Comparison of ENCODE assay signal across 8 cellular contexts in the genomic region with DNA sequence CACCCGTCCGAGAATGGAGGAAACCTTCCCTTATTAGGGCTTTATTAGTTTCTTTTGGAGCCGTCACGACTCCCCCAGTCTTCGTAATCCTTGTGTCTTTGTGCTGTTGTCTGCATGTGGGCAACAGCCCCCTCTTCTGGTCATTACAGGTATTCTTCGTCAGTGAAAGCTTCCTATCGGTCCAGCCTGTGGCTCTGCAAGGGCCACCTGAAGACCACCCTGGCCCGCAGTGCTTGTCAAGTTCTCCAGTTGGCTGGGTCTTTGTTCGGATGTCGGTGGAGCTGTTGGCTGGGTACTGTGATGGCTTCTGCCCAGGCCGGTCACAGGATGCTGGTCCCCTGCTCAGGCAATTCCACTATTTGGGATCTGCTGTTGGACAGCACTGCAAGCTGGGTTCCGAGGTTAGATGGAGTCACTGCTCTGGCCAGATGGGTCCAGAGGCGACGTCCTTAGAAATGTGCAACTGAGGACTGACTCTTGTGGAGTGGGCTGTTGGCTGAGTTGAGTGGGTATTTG. TPM values are rescaled to one million over a fixed set of nuclear protein-coding genes. Genes with fewer than 3 reads are reported as not detected.
A peak's percentile ranks its signal among the peaks of the same experiment; 100 is the strongest.
DNase-seq lines count a peak whose midpoint lies in the region; ATAC-seq and TF ChIP-seq lines count a peak whose summit lies in the region.

No MANE protein-coding gene starts in this region.

- intact Hi-C loops in left ventricle myocardium inferior (cut with micrococcal nuclease) (no loop called here), posterior vena cava (cut with DNase I) (loop anchor here in 1 of 2 donors (5.0 kb wide), 1 partner anchor 314 kb away; a partner anchor contains a TSS)

- H3K27ac ChIP-seq in DND-41 (ENCODE audit: low read length) = no peak overlapping the region
- H3K27ac ChIP-seq in RWPE1 = no peak overlapping the region
- H3K27ac ChIP-seq in left ventricle myocardium inferior (replicated peaks) = no peak overlapping the region

- no peaks in the 10 kb centered on the region for H3K79me2 ChIP-seq in DND-41 (ENCODE audit: insufficient read depth, low read length)

- ATAC-seq in DND-41 (ENCODE audit: insufficient read depth, low read depth) (peak; percentile 67), HG03520 (IDR thresholded peaks at IDR 0.05; ENCODE audit: unreplicated experiment) (peak; percentile 53), HG03108 (IDR thresholded peaks at IDR 0.05; ENCODE audit: unreplicated experiment) (no peak)

- DNase-seq in DND-41 = peak; percentile 45
- peak; percentile 44 for DNase-seq in RWPE1 (ENCODE audit: low spot score)
- peak in 39 of 56 donors; percentile 2 to 71 (median 27) for DNase-seq in amygdala (lab: John Stamatoyannopoulos, UW)
- DNase-seq in left ventricle myocardium inferior = no peak
- peak; percentile 36 for DNase-seq in renal cortical epithelial cell (ENCODE audit: low read depth)
- no peak for DNase-seq in posterior vena cava (ENCODE audit: low spot score)

- no peak overlapping the region for H3K9ac ChIP-seq in DND-41 (ENCODE audit: low read depth, low read length)

- no peak overlapping the region for H3K4me2 ChIP-seq in DND-41 (ENCODE audit: insufficient read depth, low read length)

- peaks cover 12% of the 10 kb centered on the region for H3K9me3 ChIP-seq in DND-41 (ENCODE audit: insufficient read depth, low read length, severe bottlenecking)
- no peaks in the 10 kb centered on the region for H3K9me3 ChIP-seq in left ventricle myocardium inferior (replicated peaks)

- POLR2A ChIA-PET in RWPE1 (lab: Yijun Ruan, JAX; ENCODE audit: low non-redundant PET) = no interaction called here

- H3K4me1 ChIP-seq in DND-41 (ENCODE audit: insufficient read depth, low read length) (no peaks in the 10 kb centered on the region), left ventricle myocardium inferior (peaks cover 2% of the 10 kb centered on the region)

- no peak overlapping the region for H2AFZ ChIP-seq in DND-41 (ENCODE audit: low read depth, low read length)

- H3K36me3 ChIP-seq in DND-41 (ENCODE audit: insufficient read depth, low read length) (peaks cover 91% of the 10 kb centered on the region), left ventricle myocardium inferior (peaks cover 83% of the 10 kb centered on the region)

- H4K20me1 ChIP-seq in DND-41 (ENCODE audit: insufficient read depth, low read length) = no peaks in the 10 kb centered on the region

- TF ChIP-seq CTCF in DND-41 (IDR thresholded peaks at IDR 0.05; ENCODE audit: borderline replicate concordance, extremely low read depth, low read length, poor library complexity, severe bottlenecking) (peak; percentile 67), RWPE1 (conservative IDR thresholded peaks at IDR 0.05; ENCODE audit: low read depth) (peak; percentile 80), left ventricle myocardium inferior (IDR thresholded peaks at IDR 0.05; ENCODE audit: borderline replicate concordance) (peak; percentile 91)

- no peak overlapping the region for H3K4me3 ChIP-seq in DND-41 (ENCODE audit: low read depth in 1 of 2, low read length in 2 of 2)
- H3K4me3 ChIP-seq in left ventricle myocardium inferior = no peak overlapping the region

- H3K27me3 ChIP-seq in DND-41 (ENCODE audit: insufficient read depth, low read length, poor library complexity) (no peaks in the 10 kb centered on the region), left ventricle myocardium inferior (ENCODE audit: low read depth) (no peaks in the 10 kb centered on the region)

- CTCF ChIA-PET in RWPE1 (lab: Yijun Ruan, JAX) = interaction anchor here (0.6 to 1.4 kb wide), 24 partner anchors 11 to 648 kb away, joined by 3 to 14 read pairs (median 3); partner anchors contain the start of gene E2F6

RNA-seq across cellular contexts. Expression of gene E2F6, which starts 19.2 kb away (rescaled TPM):
- total RNA-seq in left ventricle myocardium inferior = 12.8 TPM
- total RNA-seq in renal cortical epithelial cell = 11.8 and 12.5 TPM in 2 replicates
- total RNA-seq in posterior vena cava = 10 to 100 TPM; 13.3 to 13.9 TPM

Comparison
In these comparisons a context has a peak if more than half of its experiments do, and no peak if none do; other contexts are left out.
1. DNase-seq: peak in DND-41 (single experiment), RWPE1 (single experiment), amygdala (39 of 56) and renal cortical epithelial cell (single experiment); none in left ventricle myocardium inferior (single experiment) and posterior vena cava (single experiment).
2. Peak in every context shown above with its lines, with median percentiles within 50 percentile points of each other: CTCF ChIP-seq.